ENCODE assay signal across 22 cellular contexts in the genomic region with DNA sequence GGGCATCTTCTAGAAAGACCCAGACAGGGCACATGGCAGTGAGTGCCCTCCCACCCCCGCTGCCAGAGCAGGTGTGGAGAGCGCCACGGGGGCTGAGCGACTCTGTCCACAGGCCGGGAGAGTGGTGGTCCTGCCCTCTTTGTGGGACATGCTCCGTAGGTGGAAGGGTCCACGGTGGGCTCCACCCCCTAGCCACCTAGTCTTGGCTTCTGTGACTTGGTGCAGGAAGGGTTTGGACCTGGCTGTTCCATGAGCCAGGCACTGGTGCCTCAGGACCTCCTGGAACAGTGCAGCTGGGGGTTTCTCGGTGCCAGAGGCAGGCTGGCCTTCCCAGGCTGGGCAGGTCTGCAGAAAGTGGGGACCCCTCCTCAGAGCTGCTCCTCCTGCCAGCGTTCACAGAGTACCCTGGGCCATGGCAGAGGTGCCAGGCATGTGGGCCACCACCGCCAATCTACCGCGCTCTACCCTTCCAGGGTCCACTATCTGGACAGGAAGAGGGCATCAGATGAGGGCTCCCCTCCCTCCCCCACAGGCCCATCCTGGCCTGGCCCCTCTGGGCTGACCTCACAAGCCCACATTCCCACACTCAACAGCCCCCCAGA. TPM values are rescaled to one million over a fixed set of nuclear protein-coding genes. Genes with fewer than 3 reads are reported as not detected.
"Had no signal": no experiment of that assay in that cellular context is flagged by ENCODE, and none has a peak within 500 bp of the region (broad histone marks: within the 10 kb centered on the region; RNA-seq: fewer than 3 reads in every experiment).

No MANE protein-coding gene starts in this region.

- H3K4me3 ChIP-seq: lung, pancreas, smooth muscle cell, thoracic aorta, tibial nerve, upper lobe of left lung had no signal

- H3K9me3 ChIP-seq: neutrophil, pancreas, thoracic aorta, tibial nerve, upper lobe of left lung had no signal

- H3K36me3 ChIP-seq: neutrophil, pancreas, thoracic aorta, tibial nerve had no signal

- H3K9me3 Mint-ChIP-seq: memory B cell, naive B cell, nephron progenitor cell had no signal

- H3K27me3 ChIP-seq: dorsolateral prefrontal cortex, neutrophil, pancreas, upper lobe of left lung had no signal

- DNase-seq: cerebellar nuclear complex; cortex of kidney; dorsolateral prefrontal cortex; effector CD4-positive, alpha-beta T cell; naive B cell; nephron progenitor cell; pancreas; retina; stimulated activated CD4-positive, alpha-beta T cell treated with anti-CD3 and anti-CD28 coated beads, Interleukin-12 subunit alpha, Interleukin-12 subunit beta, amount 100 ng/mL, for 4 hours; stimulated activated CD4-positive, alpha-beta T cell treated with anti-CD3 and anti-CD28 coated beads, Interleukin-1b, Interleukin-23, amount 100 ng/mL, for 48 hours; stimulated activated CD4-positive, alpha-beta T cell treated with anti-CD3 and anti-CD28 coated beads, Interleukin-4, amount 100 ng/mL, for 1 hour; stimulated activated CD8-positive, alpha-beta memory T cell treated with anti-CD3 and anti-CD28 coated beads, Interleukin-4, amount 100 ng/mL, for 48 hours; stimulated activated naive CD4-positive, alpha-beta T cell treated with Interleukin-2 at 50 U/mL for 16 hours had no signal

- H3K27ac ChIP-seq: neutrophil, thoracic aorta, tibial nerve had no signal

- H3K36me3 Mint-ChIP-seq: memory B cell, naive B cell had no signal

- H3K4me1 ChIP-seq: pancreas had no signal

- ATAC-seq: left lobe of liver, pancreas, sciatic nerve had no signal

- H3K4me3 Mint-ChIP-seq: memory B cell, naive B cell, nephron progenitor cell had no signal

- H3K4me1 Mint-ChIP-seq: memory B cell, naive B cell had no signal

- H3K27me3 Mint-ChIP-seq: memory B cell, naive B cell had no signal

- H3K27ac Mint-ChIP-seq: memory B cell, naive B cell, nephron progenitor cell had no signal

RNA-seq across cellular contexts. Expression of a gene that starts 43.4 kb away (rescaled TPM):
- total RNA-seq: thoracic aorta had no signal
- polyA plus RNA-seq: smooth muscle cell had no signal
